ENCODE assay signal across 16 cellular contexts in genomic region chr1:235147269-235147668, GRCh38.
"Had no signal": no experiment of that assay in that cellular context is flagged by ENCODE, and none has a peak within 500 bp of the region (broad histone marks: within the 10 kb centered on the region; RNA-seq: fewer than 3 reads in every experiment).

No MANE protein-coding gene starts in this region.

- ATAC-seq: body of pancreas; effector memory CD8-positive, alpha-beta T cell; left colon; natural killer cell treated with Interleukin-12 subunit alpha and Interleukin-12 subunit beta and Interleukin-15 and Interleukin-18, amount 100 ng/mL, for 72 hours; sciatic nerve; stimulated activated memory B cell treated with anti-CD40 and anti-IgM and Interleukin-4, amounts not matched to agents 10 μg/mL and 1 μg/mL and 100 μg/mL, for 72 hours; upper lobe of right lung had no signal

- H3K4me3 Mint-ChIP-seq: effector memory CD8-positive, alpha-beta T cell; mesothelial cell of epicardium; natural killer cell treated with Interleukin-12 subunit alpha and Interleukin-12 subunit beta and Interleukin-15 and Interleukin-18, amount 100 ng/mL, for 72 hours; stimulated activated memory B cell treated with anti-CD40 and anti-IgM and Interleukin-4, amounts not matched to agents 10 μg/mL and 1 μg/mL and 100 μg/mL, for 72 hours had no signal

- DNase-seq: activated CD4-positive, alpha-beta T cell treated with anti-CD3 and anti-CD28 coated beads for 1 hour; activated CD4-positive, alpha-beta T cell treated with anti-CD3 and anti-CD28 coated beads, Interleukin-2, amount 50 U/mL, for 4 hours; activated naive CD4-positive, alpha-beta T cell; body of pancreas; caudate nucleus; effector memory CD8-positive, alpha-beta T cell; hypothalamus; islet precursor cell; left colon; stimulated activated CD4-positive, alpha-beta T cell treated with anti-CD3 and anti-CD28 coated beads, Interleukin-4, amount 100 ng/mL, for 24 hours; upper lobe of right lung; WERI-Rb-1 had no signal

- H3K4me1 Mint-ChIP-seq: mesothelial cell of epicardium had no signal

- H3K27me3 Mint-ChIP-seq: effector memory CD8-positive, alpha-beta T cell; natural killer cell treated with Interleukin-12 subunit alpha and Interleukin-12 subunit beta and Interleukin-15 and Interleukin-18, amount 100 ng/mL, for 72 hours; stimulated activated memory B cell treated with anti-CD40 and anti-IgM and Interleukin-4, amounts not matched to agents 10 μg/mL and 1 μg/mL and 100 μg/mL, for 72 hours had no signal

- H3K27ac Mint-ChIP-seq: effector memory CD8-positive, alpha-beta T cell; mesothelial cell of epicardium; natural killer cell treated with Interleukin-12 subunit alpha and Interleukin-12 subunit beta and Interleukin-15 and Interleukin-18, amount 100 ng/mL, for 72 hours; stimulated activated memory B cell treated with anti-CD40 and anti-IgM and Interleukin-4, amounts not matched to agents 10 μg/mL and 1 μg/mL and 100 μg/mL, for 72 hours had no signal

- H3K9me3 Mint-ChIP-seq: effector memory CD8-positive, alpha-beta T cell; mesothelial cell of epicardium; natural killer cell treated with Interleukin-12 subunit alpha and Interleukin-12 subunit beta and Interleukin-15 and Interleukin-18, amount 100 ng/mL, for 72 hours; stimulated activated memory B cell treated with anti-CD40 and anti-IgM and Interleukin-4, amounts not matched to agents 10 μg/mL and 1 μg/mL and 100 μg/mL, for 72 hours had no signal
